12 cellular contexts compared by ENCODE assay signal in genomic region chr2:29015701-29016470, GRCh38. TPM values are rescaled to one million over a fixed set of nuclear protein-coding genes. Genes with fewer than 3 reads are reported as not detected.
DNase-seq lines count a peak whose midpoint lies in the region; ATAC-seq and TF ChIP-seq lines count a peak whose summit lies in the region.
"Had no signal": no experiment of that assay in that cellular context is flagged by ENCODE, and none has a peak within 500 bp of the region (broad histone marks: within the 10 kb centered on the region; RNA-seq: fewer than 3 reads in every experiment).

No MANE protein-coding gene starts in this region.

- H3K27me3 ChIP-seq in mucosa of rectum (ENCODE audit: control insufficient read depth in 2 of 2, insufficient read depth in 2 of 2, low read length in 2 of 2) (no peaks in the 10 kb centered on the region), tibial nerve (no peaks in the 10 kb centered on the region)

- no peak overlapping the region for H3K4me3 ChIP-seq in mucosa of rectum (ENCODE audit: low read length in 2 of 2)
- peak overlapping the region in 1 of 4 donors; percentile 38 for H3K4me3 ChIP-seq in tibial nerve

- ATAC-seq in HG02840 (IDR thresholded peaks at IDR 0.05; ENCODE audit: low FRiP score, unreplicated experiment) (no peak), GM18502 (IDR thresholded peaks at IDR 0.05; ENCODE audit: poor library complexity, unreplicated experiment) (no peak)

- TF ChIP-seq POLR2A in tibial nerve (IDR thresholded peaks at IDR 0.05) = no peak

- H3K27ac ChIP-seq in mucosa of rectum (ENCODE audit: low read depth in 2 of 2, low read length in 2 of 2) (peak overlapping the region; percentile 31 to 61), tibial nerve (peak overlapping the region in 3 of 4 donors; percentile 66 to 78 (median 73))

- TF ChIP-seq CTCF in tibial nerve (IDR thresholded peaks at IDR 0.05) = no peak

- WGBS in tibial nerve, 2 donors = 57 to 66% methylated on average over 17 of the region's 17 CpGs

- peak overlapping the region; percentile 97 for H3K27ac Mint-ChIP-seq in activated T-cell treated with anti-CD3 and anti-CD28 coated beads, Interleukin-2, amount 50 U/mL, for 24 hours
- peak overlapping the region; percentile 93 for H3K27ac Mint-ChIP-seq in activated naive CD8-positive, alpha-beta T cell

- H3K36me3 ChIP-seq in mucosa of rectum (ENCODE audit: control insufficient read depth in 2 of 2, insufficient read depth in 2 of 2, low read length in 2 of 2) = no peaks in the 10 kb centered on the region
- no peaks in the 10 kb centered on the region for H3K36me3 ChIP-seq in tibial nerve

- no peaks in the 10 kb centered on the region for H3K36me3 Mint-ChIP-seq in activated T-cell treated with anti-CD3 and anti-CD28 coated beads, Interleukin-2, amount 50 U/mL, for 24 hours (ENCODE audit: low read depth)
- no peaks in the 10 kb centered on the region for H3K36me3 Mint-ChIP-seq in activated naive CD8-positive, alpha-beta T cell

- H3K9ac ChIP-seq in mucosa of rectum (ENCODE audit: low read depth in 1 of 2, low read length in 2 of 2) = no peak overlapping the region

- peak overlapping the region; percentile 78 for H3K4me3 Mint-ChIP-seq in activated T-cell treated with anti-CD3 and anti-CD28 coated beads, Interleukin-2, amount 50 U/mL, for 24 hours
- H3K4me3 Mint-ChIP-seq in activated naive CD8-positive, alpha-beta T cell = peak overlapping the region; percentile 77

- H3K4me1 ChIP-seq in mucosa of rectum (ENCODE audit: control insufficient read depth in 2 of 2, insufficient read depth in 2 of 2, low read length in 2 of 2) (peaks cover 15 to 18% of the 10 kb centered on the region in 2 donors), tibial nerve (peaks cover 0 to 54% (median 29%) of the 10 kb centered on the region in 4 donors)

- H3K9me3 Mint-ChIP-seq in activated T-cell treated with anti-CD3 and anti-CD28 coated beads, Interleukin-2, amount 50 U/mL, for 24 hours = no peaks in the 10 kb centered on the region
- H3K9me3 Mint-ChIP-seq in activated naive CD8-positive, alpha-beta T cell (ENCODE audit: low read depth) = no peaks in the 10 kb centered on the region

- peaks cover 78% of the 10 kb centered on the region for H3K4me1 Mint-ChIP-seq in activated T-cell treated with anti-CD3 and anti-CD28 coated beads, Interleukin-2, amount 50 U/mL, for 24 hours (ENCODE audit: low read depth)
- H3K4me1 Mint-ChIP-seq in activated naive CD8-positive, alpha-beta T cell (ENCODE audit: low read depth) = peaks cover 62% of the 10 kb centered on the region

- no peak for DNase-seq in activated T-cell treated with anti-CD3 and anti-CD28 coated beads, Interleukin-2, amount 50 U/mL, for 24 hours
- no peak for DNase-seq in activated T-cell treated with anti-CD3 and anti-CD28 coated beads, Interleukin-2, amount 50 U/mL, for 1 hour
- DNase-seq in tibial nerve (ENCODE audit: low spot score in 2 of 2) = peak in 1 of 2 donors; percentile 14
- DNase-seq in effector CD8-positive, alpha-beta T cell (lab: John Stamatoyannopoulos, UW) = no peak
- DNase-seq: head of caudate nucleus, mesendoderm, NCI-H2029 had no signal

- H3K27me3 Mint-ChIP-seq in activated T-cell treated with anti-CD3 and anti-CD28 coated beads, Interleukin-2, amount 50 U/mL, for 24 hours = no peaks in the 10 kb centered on the region
- H3K27me3 Mint-ChIP-seq in activated naive CD8-positive, alpha-beta T cell = no peaks in the 10 kb centered on the region

- no peak for TF ChIP-seq EP300 in tibial nerve (IDR thresholded peaks at IDR 0.05)

- H3K9me3 ChIP-seq in mucosa of rectum (ENCODE audit: control insufficient read depth in 2 of 2, low read length in 2 of 2) = no peaks in the 10 kb centered on the region
- no peaks in the 10 kb centered on the region for H3K9me3 ChIP-seq in tibial nerve

RNA-seq across cellular contexts. Expression of gene TOGARAM2, which starts 34.8 kb away (rescaled TPM):
- total RNA-seq in tibial nerve = 10 to 100 TPM in 3 of 4 donors, 1 to 10 TPM in 1; 6.0 to 35.0 (median 19.5) TPM

RNA-seq across cellular contexts. Expression of gene PCARE, which starts 58.4 kb away (rescaled TPM):
- under 1 TPM; 0.20 to 0.30 (median 0.21) TPM for total RNA-seq in tibial nerve
- total RNA-seq: HT-29 had no signal
